19 cellular contexts compared by ENCODE assay signal in genomic region chr12:92334552-92334951, GRCh38.
A peak's percentile ranks its signal among the peaks of the same experiment; 100 is the strongest.
DNase-seq lines count a peak whose midpoint lies in the region; ATAC-seq and TF ChIP-seq lines count a peak whose summit lies in the region.
"Had no signal": no experiment of that assay in that cellular context is flagged by ENCODE, and none has a peak within 500 bp of the region (broad histone marks: within the 10 kb centered on the region; RNA-seq: fewer than 3 reads in every experiment).

No MANE protein-coding gene starts in this region.

- peak; percentile 23 for ATAC-seq in stimulated activated naive CD8-positive, alpha-beta T cell treated with anti-CD3 and anti-CD28 coated beads, Interleukin-15, amount 100 ng/mL, for 72 hours
- ATAC-seq in stimulated activated naive CD8-positive, alpha-beta T cell treated with anti-CD3 and anti-CD28 coated beads, Interleukin-15, Interleukin-2, amounts not matched to agents 100 U/mL and 50 U/mL, for 24 hours = no peak
- ATAC-seq in stimulated activated memory B cell treated with anti-CD40 and anti-IgM and Interleukin-4, amounts not matched to agents 10 μg/mL and 1 μg/mL and 100 μg/mL, for 72 hours = no peak
- no peak for ATAC-seq in GM21528 (IDR thresholded peaks at IDR 0.05; ENCODE audit: low FRiP score, unreplicated experiment)
- ATAC-seq in left colon = no peak
- ATAC-seq: GM12878, GM23338 had no signal

- no TSS peak for BruUV-seq in mammary epithelial cell (replicated peaks; lab: Mats Ljungman, UMichigan)

- H3K9ac ChIP-seq in mammary epithelial cell (ENCODE audit: insufficient read depth, low read length) = no peak overlapping the region
- H3K9ac ChIP-seq: BLaER1 had no signal

- in situ Hi-C loops in mammary epithelial cell (cut with MboI; ENCODE audit: low sequenced_read_pairs in 2 of 2) = no loop called here

- no peaks in the 10 kb centered on the region for H3K9me3 Mint-ChIP-seq in activated naive CD4-positive, alpha-beta T cell treated with anti-CD3 and anti-CD28 coated beads for 36 hours
- peaks cover 4% of the 10 kb centered on the region in 2 donors for H3K9me3 Mint-ChIP-seq in stimulated activated naive CD8-positive, alpha-beta T cell treated with anti-CD3 and anti-CD28 coated beads, Interleukin-15, amount 100 ng/mL, for 72 hours
- no peaks in the 10 kb centered on the region for H3K9me3 Mint-ChIP-seq in stimulated activated memory B cell treated with anti-CD40 and anti-IgM and Interleukin-4, amounts not matched to agents 10 μg/mL and 1 μg/mL and 100 μg/mL, for 72 hours
- H3K9me3 Mint-ChIP-seq: GM23338 had no signal

- no peaks in the 10 kb centered on the region for H4K20me1 ChIP-seq in mammary epithelial cell (ENCODE audit: insufficient read depth, low read length)
- H4K20me1 ChIP-seq: BLaER1 had no signal

- H3K4me1 Mint-ChIP-seq in activated naive CD4-positive, alpha-beta T cell treated with anti-CD3 and anti-CD28 coated beads for 36 hours (ENCODE audit: low read depth) = peaks cover 32% of the 10 kb centered on the region
- peaks cover 28% of the 10 kb centered on the region for H3K4me1 Mint-ChIP-seq in stimulated activated naive CD8-positive, alpha-beta T cell treated with anti-CD3 and anti-CD28 coated beads, Interleukin-15, amount 100 ng/mL, for 72 hours
- H3K4me1 Mint-ChIP-seq in stimulated activated memory B cell treated with anti-CD40 and anti-IgM and Interleukin-4, amounts not matched to agents 10 μg/mL and 1 μg/mL and 100 μg/mL, for 72 hours = peaks cover 25% of the 10 kb centered on the region
- H3K4me1 Mint-ChIP-seq: CD14-positive monocyte had no signal

- no peak for TF ChIP-seq CTCF in mammary epithelial cell (conservative IDR thresholded peaks at IDR 0.05 in 1 of 2, IDR thresholded peaks at IDR 0.05 in 1 of 2; ENCODE audit: extremely low read depth in 1 of 2, insufficient read depth in 1 of 2, low read depth in 1 of 2, low read length in 2 of 2)

- H3K9me3 ChIP-seq in mammary epithelial cell (replicated peaks; ENCODE audit: insufficient read depth, low read length) = no peaks in the 10 kb centered on the region
- H3K9me3 ChIP-seq: BLaER1 had no signal

- peaks cover 2% of the 10 kb centered on the region for H3K36me3 Mint-ChIP-seq in activated naive CD4-positive, alpha-beta T cell treated with anti-CD3 and anti-CD28 coated beads for 36 hours (ENCODE audit: low read depth)
- no peaks in the 10 kb centered on the region for H3K36me3 Mint-ChIP-seq in stimulated activated memory B cell treated with anti-CD40 and anti-IgM and Interleukin-4, amounts not matched to agents 10 μg/mL and 1 μg/mL and 100 μg/mL, for 72 hours
- H3K36me3 Mint-ChIP-seq: CD4-positive, alpha-beta memory T cell had no signal

- H3K4me3 ChIP-seq in mammary epithelial cell (replicated peaks in 1 of 3; ENCODE audit: insufficient read depth in 1 of 3, low read depth in 2 of 3, low read length in 3 of 3) = no peak overlapping the region
- H3K4me3 ChIP-seq: BLaER1, GM12878, GM23338 had no signal

- H3K4me3 Mint-ChIP-seq in activated naive CD4-positive, alpha-beta T cell treated with anti-CD3 and anti-CD28 coated beads for 36 hours = no peak overlapping the region
- no peak overlapping the region for H3K4me3 Mint-ChIP-seq in stimulated activated naive CD8-positive, alpha-beta T cell treated with anti-CD3 and anti-CD28 coated beads, Interleukin-15, amount 100 ng/mL, for 72 hours
- no peak overlapping the region for H3K4me3 Mint-ChIP-seq in stimulated activated memory B cell treated with anti-CD40 and anti-IgM and Interleukin-4, amounts not matched to agents 10 μg/mL and 1 μg/mL and 100 μg/mL, for 72 hours
- H3K4me3 Mint-ChIP-seq: CD14-positive monocyte, GM23338 had no signal

- H3K36me3 ChIP-seq in mammary epithelial cell (ENCODE audit: insufficient read depth, low read length) = no peaks in the 10 kb centered on the region
- H3K36me3 ChIP-seq: BLaER1 had no signal

- H3K27ac ChIP-seq in mammary epithelial cell (ENCODE audit: insufficient read depth, low read depth, low read length) = no peak overlapping the region
- H3K27ac ChIP-seq: BLaER1 had no signal

- H3K79me2 ChIP-seq in mammary epithelial cell (ENCODE audit: insufficient read depth, low read length) = no peaks in the 10 kb centered on the region

- peak; percentile 23 for DNase-seq in activated naive CD4-positive, alpha-beta T cell treated with anti-CD3 and anti-CD28 coated beads for 36 hours
- DNase-seq in activated naive CD4-positive, alpha-beta T cell (lab: John Stamatoyannopoulos, UW) = no peak
- no peak for DNase-seq in stimulated activated naive CD8-positive, alpha-beta T cell treated with anti-CD3 and anti-CD28 coated beads, Interleukin-15, amount 100 ng/mL, for 72 hours
- no peak for DNase-seq in stimulated activated naive CD8-positive, alpha-beta T cell treated with anti-CD3 and anti-CD28 coated beads, Interleukin-15, Interleukin-2, amounts not matched to agents 100 U/mL and 50 U/mL, for 24 hours
- peak; percentile 50 for DNase-seq in mammary epithelial cell
- DNase-seq in left colon = no peak
- DNase-seq: 8988T; CD4-positive, alpha-beta memory T cell; DMS153; DMS79 treated with DMSO at 0.1 percent for 48 hours; EL; HCEC 1CT; IMR-90 had no signal

- no peaks in the 10 kb centered on the region for H3K27me3 Mint-ChIP-seq in activated naive CD4-positive, alpha-beta T cell treated with anti-CD3 and anti-CD28 coated beads for 36 hours (ENCODE audit: low read depth)
- H3K27me3 Mint-ChIP-seq in stimulated activated naive CD8-positive, alpha-beta T cell treated with anti-CD3 and anti-CD28 coated beads, Interleukin-15, amount 100 ng/mL, for 72 hours = no peaks in the 10 kb centered on the region
- H3K27me3 Mint-ChIP-seq in stimulated activated memory B cell treated with anti-CD40 and anti-IgM and Interleukin-4, amounts not matched to agents 10 μg/mL and 1 μg/mL and 100 μg/mL, for 72 hours = no peaks in the 10 kb centered on the region
- H3K27me3 Mint-ChIP-seq: CD4-positive, alpha-beta memory T cell had no signal

- CTCF ChIA-PET in activated naive CD4-positive, alpha-beta T cell treated with anti-CD3 and anti-CD28 coated beads for 36 hours (lab: Charles Lee) = no interaction called here
- CTCF ChIA-PET in mammary epithelial cell (lab: Charles Lee; ENCODE audit: low non-redundant PET) = no interaction called here

- dilution Hi-C loops in mammary epithelial cell (cut with HindIII; ENCODE audit: low sequenced_read_pairs) = no loop called here

- H3K4me2 ChIP-seq in mammary epithelial cell (ENCODE audit: insufficient read depth, low read depth, low read length) = no peak overlapping the region
- H3K4me2 ChIP-seq: BLaER1, GM23338 had no signal

- intact Hi-C loops in activated naive CD4-positive, alpha-beta T cell treated with anti-CD3 and anti-CD28 coated beads for 36 hours (cut with micrococcal nuclease) = no loop called here
- intact Hi-C loops in mammary epithelial cell (cut with micrococcal nuclease) (no loop called here), left colon (cut with DNase I, micrococcal nuclease) (no loop called here)

- 56% methylated on average over 4 of the region's 4 CpGs for WGBS in mammary epithelial cell (ENCODE audit: low coverage, missing lambda C conversion rate)

- no peak overlapping the region for H2AFZ ChIP-seq in mammary epithelial cell (ENCODE audit: low read depth, low read length)
- H2AFZ ChIP-seq: GM23338 had no signal

- no peaks in the 10 kb centered on the region for H3K4me1 ChIP-seq in mammary epithelial cell (ENCODE audit: insufficient read depth, low read length)

- no peak overlapping the region for H3K27ac Mint-ChIP-seq in activated naive CD4-positive, alpha-beta T cell treated with anti-CD3 and anti-CD28 coated beads for 36 hours
- no peak overlapping the region for H3K27ac Mint-ChIP-seq in stimulated activated naive CD8-positive, alpha-beta T cell treated with anti-CD3 and anti-CD28 coated beads, Interleukin-15, amount 100 ng/mL, for 72 hours
- peak overlapping the region; percentile 41 for H3K27ac Mint-ChIP-seq in stimulated activated memory B cell treated with anti-CD40 and anti-IgM and Interleukin-4, amounts not matched to agents 10 μg/mL and 1 μg/mL and 100 μg/mL, for 72 hours
- H3K27ac Mint-ChIP-seq: CD14-positive monocyte; CD4-positive, alpha-beta memory T cell; GM23338 had no signal

- H3K27me3 ChIP-seq in mammary epithelial cell (ENCODE audit: insufficient read depth, low read length) = no peaks in the 10 kb centered on the region
- H3K27me3 ChIP-seq: BLaER1 had no signal

Comparison
In these comparisons a context has a peak if more than half of its experiments do, and no peak if none do; other contexts are left out.
1. DNase-seq: peak in activated naive CD4-positive, alpha-beta T cell treated with anti-CD3 and anti-CD28 coated beads for 36 hours (single experiment) and mammary epithelial cell (single experiment); none in activated naive CD4-positive, alpha-beta T cell (0 of 4), stimulated activated naive CD8-positive, alpha-beta T cell treated with anti-CD3 and anti-CD28 coated beads, Interleukin-15, amount 100 ng/mL, for 72 hours (0 of 2), stimulated activated naive CD8-positive, alpha-beta T cell treated with anti-CD3 and anti-CD28 coated beads, Interleukin-15, Interleukin-2, amounts not matched to agents 100 U/mL and 50 U/mL, for 24 hours (single experiment) and left colon (0 of 2).